1 cellular context compared by ENCODE assay signal in genomic region chr19:50383307-50383851, GRCh38.
TF ChIP-seq lines count a peak whose summit lies in the region.

No MANE protein-coding gene starts in this region.

TF ChIP-seq in HCT116, 20 proteins besides CTCF, POLR2A, EP300 and RAD21 (continued from another document):
- TF ChIP-seq REST (IDR thresholded peaks at IDR 0.05; ENCODE audit: low read depth): no peak
- TF ChIP-seq MAX (IDR thresholded peaks at IDR 0.05): no peak
- TF ChIP-seq EZH2 (IDR thresholded peaks at IDR 0.05): no peak
- TF ChIP-seq SIN3A (IDR thresholded peaks at IDR 0.05; ENCODE audit: low read depth): no peak; the same call in 1 of the 2 replicates
- TF ChIP-seq SP1 (IDR thresholded peaks at IDR 0.05; ENCODE audit: low read depth): no peak
